In the genomic region with DNA sequence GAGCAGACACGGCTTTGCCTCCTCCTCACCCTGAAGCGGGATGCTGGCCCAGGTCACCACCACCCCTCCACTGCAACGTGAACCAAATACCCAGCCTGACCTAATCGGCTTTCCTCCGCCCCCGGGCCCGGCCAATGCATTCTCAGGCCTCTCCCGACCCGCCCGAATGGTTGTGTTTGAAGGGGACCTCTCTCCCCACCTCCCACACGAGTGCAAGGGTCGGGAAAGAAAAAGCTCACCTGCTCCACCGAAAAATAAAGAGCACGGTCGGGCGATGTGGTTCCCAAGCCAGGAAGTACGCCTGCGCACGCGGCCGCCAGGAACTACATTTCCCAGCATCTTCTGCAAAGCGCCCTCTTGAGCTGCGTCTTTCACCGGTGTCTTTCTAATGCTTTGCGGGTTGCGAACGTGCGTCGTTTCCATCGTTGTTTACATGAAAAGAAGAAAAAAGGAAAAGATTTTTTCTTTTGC, we compare ENCODE assay signal across 9 cellular contexts. TPM values are rescaled to one million over a fixed set of nuclear protein-coding genes. Genes with fewer than 3 reads are reported as not detected.
DNase-seq lines count a peak whose midpoint lies in the region; ATAC-seq and TF ChIP-seq lines count a peak whose summit lies in the region.
"Had no signal": no experiment of that assay in that cellular context is flagged by ENCODE, and none has a peak within 500 bp of the region (broad histone marks: within the 10 kb centered on the region; RNA-seq: fewer than 3 reads in every experiment).

ZNF883 (minus strand) TSS at position 282 of the 471 bp plus-strand sequence.

- H3K27ac ChIP-seq in GM23338 (ENCODE audit: low read depth) (no peak within 1 kb of the TSS), brain microvascular endothelial cell (no peak within 1 kb of the TSS), iPS-18a (ENCODE audit: low read length) (no peak within 1 kb of the TSS)

- H3K4me3 Mint-ChIP-seq in GM23338: peak within 1 kb of the TSS; percentile 94
- H3K4me3 Mint-ChIP-seq: T-helper 1 cell treated with Interleukin-12 subunit alpha and Interleukin-12 subunit beta and Interleukin-4 antibody, amounts not matched to agents 30 μg/mL and 1 μg/mL, for 36 hours had no signal

- H3K9ac ChIP-seq in iPS-18a (ENCODE audit: low read length): peak within 1 kb of the TSS; percentile 76

- peaks cover 2% of the 10 kb centered on the region for H3K27me3 Mint-ChIP-seq in GM23338 (ENCODE audit: insufficient read depth, low read depth, poor library complexity)

- H3K36me3 ChIP-seq in GM23338 (ENCODE audit: insufficient read depth): no peaks in the 10 kb centered on the region
- no peaks in the 10 kb centered on the region for H3K36me3 ChIP-seq in brain microvascular endothelial cell (replicated peaks)
- H3K36me3 ChIP-seq in iPS-18a (ENCODE audit: control insufficient read depth, low read depth, low read length): peaks cover 3% of the 10 kb centered on the region

- in situ Hi-C loops in brain microvascular endothelial cell (cut with HindIII; ENCODE audit: low pct_ligation_motif_present, low sequenced_read_pairs): no loop called here

- peaks cover 54% of the 10 kb centered on the region for H3K9me3 Mint-ChIP-seq in GM23338

- H3K4me3 ChIP-seq in GM23338: peak within 1 kb of the TSS; percentile 66
- peak within 1 kb of the TSS; percentile 62 for H3K4me3 ChIP-seq in brain microvascular endothelial cell (ENCODE audit: low read depth, low read length)
- H3K4me3 ChIP-seq in iPS-18a (ENCODE audit: low read length): peak within 1 kb of the TSS; percentile 79
- peak within 1 kb of the TSS; percentile 52 for H3K4me3 ChIP-seq in skeletal muscle cell (ENCODE audit: low read depth, low read length)

- ATAC-seq in GM23338 (peak; percentile 99), GM18868 (IDR thresholded peaks at IDR 0.05; ENCODE audit: unreplicated experiment) (no peak), HG02885 (IDR thresholded peaks at IDR 0.05; ENCODE audit: poor library complexity, unreplicated experiment) (no peak)

- no peaks in the 10 kb centered on the region; the same call in 1 of the 2 replicates for H3K79me2 ChIP-seq in GM23338 (replicated peaks; ENCODE audit: insufficient read depth)

- H3K36me3 Mint-ChIP-seq in GM23338 (ENCODE audit: low read depth): peaks cover 45% of the 10 kb centered on the region

- H3K27me3 ChIP-seq in GM23338 (ENCODE audit: insufficient read depth) (no peaks in the 10 kb centered on the region), brain microvascular endothelial cell (replicated peaks) (no peaks in the 10 kb centered on the region), iPS-18a (ENCODE audit: control insufficient read depth, insufficient read depth, low read length) (no peaks in the 10 kb centered on the region)

- peak; percentile 92 for DNase-seq in GM23338 (ENCODE audit: low spot score)
- DNase-seq in OCI-M1 (lab: John Stamatoyannopoulos, UW): peak; percentile 85
- peak; percentile 65 for DNase-seq in brain microvascular endothelial cell
- DNase-seq in skeletal muscle cell (ENCODE audit: low read depth): peak; percentile 25
- no peak for DNase-seq in effector CD8-positive, alpha-beta T cell (lab: John Stamatoyannopoulos, UW)

- peak within 1 kb of the TSS; percentile 76 for H3K4me2 ChIP-seq in GM23338

- H3K27ac Mint-ChIP-seq in GM23338: peak within 1 kb of the TSS; percentile 95
- H3K27ac Mint-ChIP-seq: T-helper 1 cell treated with Interleukin-12 subunit alpha and Interleukin-12 subunit beta and Interleukin-4 antibody, amounts not matched to agents 30 μg/mL and 1 μg/mL, for 36 hours had no signal

- H3F3A ChIP-seq in GM23338 (replicated peaks; ENCODE audit: low read depth): no peaks in the 10 kb centered on the region

- peaks cover 10% of the 10 kb centered on the region for H3K9me3 ChIP-seq in iPS-18a (ENCODE audit: control insufficient read depth, low read depth, low read length)

- TF ChIP-seq CTCF in GM23338 (conservative IDR thresholded peaks at IDR 0.05; ENCODE audit: low read depth in 2 of 2): no peak; a peak in 1 of 4 replicates
- TF ChIP-seq CTCF in brain microvascular endothelial cell (IDR thresholded peaks at IDR 0.05; ENCODE audit: low read depth, low read length, missing control alignments): peak; percentile 39

- H3K4me1 Mint-ChIP-seq in GM23338: peaks cover 5% of the 10 kb centered on the region; the same call in 2 of the 3 replicates

- 0 out of 2 replicates have a peak, but pooled peaks cover 2% of the 10 kb centered on the region for H3K9me2 ChIP-seq in GM23338 (ENCODE audit: insufficient read depth)

- H2AFZ ChIP-seq in GM23338: peak within 1 kb of the TSS; percentile 89

- peaks cover 5% of the 10 kb centered on the region; the same call in 1 of the 2 replicates for H3K4me1 ChIP-seq in GM23338 (ENCODE audit: insufficient read depth)
- H3K4me1 ChIP-seq in iPS-18a (ENCODE audit: control insufficient read depth, low read depth, low read length): peaks cover 6% of the 10 kb centered on the region

- H4K20me1 ChIP-seq in GM23338 (replicated peaks; ENCODE audit: insufficient read depth): no peaks in the 10 kb centered on the region

TF ChIP-seq in GM23338, 12 proteins besides CTCF, POLR2A, EP300 and RAD21 (continues in another document):
- TF ChIP-seq, protein P1, sequence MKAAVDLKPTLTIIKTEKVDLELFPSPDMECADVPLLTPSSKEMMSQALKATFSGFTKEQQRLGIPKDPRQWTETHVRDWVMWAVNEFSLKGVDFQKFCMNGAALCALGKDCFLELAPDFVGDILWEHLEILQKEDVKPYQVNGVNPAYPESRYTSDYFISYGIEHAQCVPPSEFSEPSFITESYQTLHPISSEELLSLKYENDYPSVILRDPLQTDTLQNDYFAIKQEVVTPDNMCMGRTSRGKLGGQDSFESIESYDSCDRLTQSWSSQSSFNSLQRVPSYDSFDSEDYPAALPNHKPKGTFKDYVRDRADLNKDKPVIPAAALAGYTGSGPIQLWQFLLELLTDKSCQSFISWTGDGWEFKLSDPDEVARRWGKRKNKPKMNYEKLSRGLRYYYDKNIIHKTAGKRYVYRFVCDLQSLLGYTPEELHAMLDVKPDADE (IDR thresholded peaks at IDR 0.05): peak; percentile 84
- TF ChIP-seq EZH2phosphoT487 (IDR thresholded peaks at IDR 0.05; ENCODE audit: unreplicated experiment) (no peak), NANOG (IDR thresholded peaks at IDR 0.05; ENCODE audit: borderline replicate concordance) (no peak), REST (IDR thresholded peaks at IDR 0.05; ENCODE audit: unreplicated experiment) (no peak), CREB1 (CRISPR knock-in tag; IDR thresholded peaks at IDR 0.05; ENCODE audit: low read depth) (peak; percentile 70)

RNA-seq across cellular contexts. Expression of gene ZNF883, which starts in this region (rescaled TPM):
- total RNA-seq in GM23338 (2014; rRNA removed; shearing (Covaris generic)): 11.8 and 44.4 TPM in 2 replicates
- polyA plus RNA-seq in GM23338 (2016; fragmentation: Nextera tagmentation; extraction: Ambion mirVana): 25.1 and 26.8 TPM in 2 replicates
